Comparison of ENCODE assay signal across 16 cellular contexts in genomic region chr5:117220730-117221129, GRCh38.
"Had no signal": no experiment of that assay in that cellular context is flagged by ENCODE, and none has a peak within 500 bp of the region (broad histone marks: within the 10 kb centered on the region; RNA-seq: fewer than 3 reads in every experiment).

No MANE protein-coding gene starts in this region.

- H3K4me1 Mint-ChIP-seq: activated naive CD8-positive, alpha-beta T cell treated with anti-CD3 and anti-CD28 coated beads, Interleukin-2, amount 10 ng/mL, durations not matched to agents 7 days and 5 days; central memory CD8-positive, alpha-beta T cell had no signal

- ATAC-seq: activated CD4-positive, CD25-positive, alpha-beta regulatory T cell treated with anti-CD3 and anti-CD28 coated beads, Interleukin-2, amount 50 U/mL, for 24 hours; activated T-cell treated with anti-CD3 and anti-CD28 coated beads, Interleukin-2, amount 50 U/mL, for 4 hours; left ventricle myocardium superior; stimulated activated naive CD8-positive, alpha-beta T cell treated with anti-CD3 and anti-CD28 coated beads, Interleukin-15, Interleukin-2, amounts not matched to agents 100 U/mL and 50 U/mL, for 24 hours; upper lobe of right lung had no signal

- H3K4me3 ChIP-seq: testis, upper lobe of right lung had no signal

- H3K27ac Mint-ChIP-seq: activated naive CD8-positive, alpha-beta T cell treated with anti-CD3 and anti-CD28 coated beads, Interleukin-2, amount 10 ng/mL, durations not matched to agents 7 days and 5 days; dendritic cell treated with granulocyte-macrophage colony-stimulating factor and Interleukin-4, amounts not matched to agents 40 ng/mL and 50 ng/mL, for 4 days had no signal

- DNase-seq: activated CD4-positive, alpha-beta T cell treated with anti-CD3 and anti-CD28 coated beads, Interleukin-2, amount 50 U/mL, for 4 hours; activated effector memory CD4-positive, alpha-beta T cell treated with anti-CD3 and anti-CD28 coated beads, Interleukin-2, amount 50 U/mL, for 16 hours; activated naive CD8-positive, alpha-beta T cell treated with anti-CD3 and anti-CD28 coated beads, Interleukin-2, amount 10 ng/mL, durations not matched to agents 7 days and 5 days; activated T-cell treated with anti-CD3 and anti-CD28 coated beads, Interleukin-2, amount 50 U/mL, for 4 hours; aorta; erythroblast; left ventricle myocardium superior; stimulated activated CD4-positive, alpha-beta T cell treated with anti-CD3 and anti-CD28 coated beads, Interleukin-4, amount 100 ng/mL, for 1 hour; stimulated activated CD8-positive, alpha-beta memory T cell treated with anti-CD3 and anti-CD28 coated beads, Interleukin-4, amount 100 ng/mL, for 48 hours; stimulated activated naive CD8-positive, alpha-beta T cell treated with anti-CD3 and anti-CD28 coated beads, Interleukin-15, Interleukin-2, amounts not matched to agents 100 U/mL and 50 U/mL, for 24 hours; T-helper 2 cell; testis; upper lobe of right lung had no signal

- H3K4me3 Mint-ChIP-seq: activated naive CD8-positive, alpha-beta T cell treated with anti-CD3 and anti-CD28 coated beads, Interleukin-2, amount 10 ng/mL, durations not matched to agents 7 days and 5 days; activated T-cell treated with anti-CD3 and anti-CD28 coated beads, Interleukin-2, amount 50 U/mL, for 4 hours; central memory CD8-positive, alpha-beta T cell; dendritic cell treated with granulocyte-macrophage colony-stimulating factor and Interleukin-4, amounts not matched to agents 40 ng/mL and 50 ng/mL, for 4 days had no signal

- H3K27ac ChIP-seq: testis, upper lobe of right lung had no signal

- H3K36me3 Mint-ChIP-seq: activated naive CD8-positive, alpha-beta T cell treated with anti-CD3 and anti-CD28 coated beads, Interleukin-2, amount 10 ng/mL, durations not matched to agents 7 days and 5 days had no signal

- H3K4me1 ChIP-seq: upper lobe of right lung had no signal

- H3K36me3 ChIP-seq: upper lobe of right lung had no signal

- H3K9me3 ChIP-seq: testis, upper lobe of right lung had no signal

- H3K27me3 ChIP-seq: testis, upper lobe of right lung had no signal

- H3K27me3 Mint-ChIP-seq: activated naive CD8-positive, alpha-beta T cell treated with anti-CD3 and anti-CD28 coated beads, Interleukin-2, amount 10 ng/mL, durations not matched to agents 7 days and 5 days; central memory CD8-positive, alpha-beta T cell; dendritic cell treated with granulocyte-macrophage colony-stimulating factor and Interleukin-4, amounts not matched to agents 40 ng/mL and 50 ng/mL, for 4 days had no signal
